1 cellular context compared by ENCODE assay signal in genomic region chr14:90645842-90646443, GRCh38.
TF ChIP-seq lines count a peak whose summit lies in the region.

No MANE protein-coding gene starts in this region.

TF ChIP-seq in H1, 55 proteins besides CTCF, POLR2A, EP300 and RAD21:
- TF ChIP-seq JUND (IDR thresholded peaks at IDR 0.05; ENCODE audit: low read length) = peak; percentile 92
- peak; percentile 47; the same call in 1 of the 2 replicates for TF ChIP-seq SP1 (IDR thresholded peaks at IDR 0.05; ENCODE audit: low read depth, low read length)
- peak; percentile 58; the same call in 1 of the 2 replicates for TF ChIP-seq USF2 (IDR thresholded peaks at IDR 0.05; ENCODE audit: low read length)
- peak; percentile 82 to 88; a peak in 3 of 4 replicates for TF ChIP-seq SIN3A (conservative IDR thresholded peaks at IDR 0.05 in 1 of 2, IDR thresholded peaks at IDR 0.05 in 1 of 2; ENCODE audit: low read depth in 1 of 2, low read length in 2 of 2)
- peak; percentile 94 for TF ChIP-seq TCF12 (IDR thresholded peaks at IDR 0.05; ENCODE audit: low read depth, low read length)
- peak; percentile 89 for TF ChIP-seq CTBP2 (IDR thresholded peaks at IDR 0.05; ENCODE audit: borderline replicate concordance, insufficient read depth, insufficient read length, low read length)
- peak; percentile 26; the same call in 1 of the 2 replicates for TF ChIP-seq YY1 (IDR thresholded peaks at IDR 0.05; ENCODE audit: low read depth, low read length)
- TF ChIP-seq RXRA (IDR thresholded peaks at IDR 0.05; ENCODE audit: insufficient read depth, low read depth, low read length) = peak; percentile 99
- TF ChIP-seq KDM1A (IDR thresholded peaks at IDR 0.05; ENCODE audit: borderline replicate concordance, low read length) = no peak
- peak; percentile 97 for TF ChIP-seq TEAD4 (IDR thresholded peaks at IDR 0.05; ENCODE audit: low read depth, low read length)
- TF ChIP-seq PHF8 (conservative IDR thresholded peaks at IDR 0.05; ENCODE audit: low read depth, low read length) = no peak
- TF ChIP-seq SIRT6 (IDR thresholded peaks at IDR 0.05; ENCODE audit: low read length) = no peak
- 0 out of 4 replicates have a peak, but pooled peaks of 1 of the 2 experiments have one; percentile 35 for TF ChIP-seq HDAC2 (IDR thresholded peaks at IDR 0.05; ENCODE audit: borderline replicate concordance in 1 of 2, low read depth in 2 of 2, low read length in 2 of 2)
- TF ChIP-seq MAFK (IDR thresholded peaks at IDR 0.05; ENCODE audit: low read depth, low read length) = no peak
- no peak for TF ChIP-seq CHD1 (IDR thresholded peaks at IDR 0.05; ENCODE audit: low read depth, low read length)
- peak; percentile 72 for TF ChIP-seq JUN (IDR thresholded peaks at IDR 0.05; ENCODE audit: low read depth, low read length)
- TF ChIP-seq MAX (IDR thresholded peaks at IDR 0.05) = peak; percentile 79; the same call in 1 of the 2 replicates
- 0 out of 2 replicates have a peak, but pooled peaks have one; percentile 31 for TF ChIP-seq ATF3 (IDR thresholded peaks at IDR 0.05; ENCODE audit: insufficient read depth, low read depth, low read length)
- TF ChIP-seq ATF2 (IDR thresholded peaks at IDR 0.05; ENCODE audit: low read length) = peak; percentile 78; the same call in 1 of the 2 replicates
- no peak for TF ChIP-seq SIX5 (IDR thresholded peaks at IDR 0.05; ENCODE audit: low read depth, low read length)
